8 cellular contexts compared by ENCODE assay signal in the genomic region with DNA sequence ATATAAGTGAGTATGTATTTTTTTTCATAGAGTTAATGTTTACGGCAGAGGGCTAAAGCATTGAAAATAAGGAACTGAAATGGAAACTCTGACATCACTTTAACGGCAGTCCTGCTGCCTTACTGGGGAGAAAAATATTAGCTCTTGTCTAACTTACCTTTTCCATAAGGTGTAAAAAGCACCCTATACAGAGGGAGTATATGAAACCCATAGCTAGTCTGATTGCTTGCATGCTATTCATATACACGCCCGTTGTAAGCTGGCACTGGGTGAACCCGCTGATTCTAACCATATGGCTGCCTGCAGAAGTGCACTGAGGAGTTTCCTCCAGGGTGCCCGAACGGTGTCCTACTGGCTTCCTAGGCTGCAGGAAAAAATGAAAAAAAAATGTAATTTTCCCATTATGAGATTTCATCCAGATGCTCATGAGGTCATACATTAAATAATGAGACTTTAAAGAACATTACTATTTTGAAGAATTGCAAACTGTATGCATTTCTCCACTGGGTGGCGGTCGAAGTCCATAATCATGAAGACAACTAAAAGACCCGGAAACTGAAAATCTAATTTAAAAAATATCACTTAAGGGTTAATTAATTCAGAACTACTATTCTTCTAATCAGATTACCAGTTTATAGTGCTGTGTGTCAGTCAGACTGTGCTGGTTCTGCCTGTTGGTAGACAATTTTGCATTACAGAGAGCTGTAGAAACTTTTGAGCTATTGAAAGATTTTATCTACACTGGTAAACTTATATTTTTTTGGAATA.
DNase-seq lines count a peak whose midpoint lies in the region; ATAC-seq, FAIRE-seq and TF ChIP-seq lines count a peak whose summit lies in the region.

No MANE protein-coding gene starts in this region.

- ATAC-seq in GM18909 (IDR thresholded peaks at IDR 0.05; ENCODE audit: poor library complexity, unreplicated experiment) (peak; percentile 91), HG03095 (IDR thresholded peaks at IDR 0.05; ENCODE audit: unreplicated experiment) (peak; percentile 86)

- TF ChIP-seq CTCF in C4-2B (conservative IDR thresholded peaks at IDR 0.05): peak; percentile 66

- intact Hi-C loops in posterior vena cava (cut with DNase I): no loop called here

- DNase-seq in RCC 7860 (ENCODE audit: low spot score) (no peak), glomerular endothelial cell (ENCODE audit: extremely low read depth, low read depth, low spot score) (peak; percentile 10), T-helper 9 cell (no peak), inferior parietal cortex (ENCODE audit: extremely low spot score) (no peak), posterior vena cava (ENCODE audit: low spot score) (no peak)

- no peak overlapping the region for H3K27ac ChIP-seq in C4-2B

- peak; percentile 65 for FAIRE-seq in RCC 7860 (lab: Jason Lieb, UNC)
